Comparison of ENCODE assay signal across 1 cellular context in genomic region chr2:25586726-25587144, GRCh38.
TF ChIP-seq lines count a peak whose summit lies in the region.

No MANE protein-coding gene starts in this region.

TF ChIP-seq in GM12878, 131 proteins besides CTCF, POLR2A, EP300 and RAD21 (continued from another document):
- TF ChIP-seq, protein P1, sequence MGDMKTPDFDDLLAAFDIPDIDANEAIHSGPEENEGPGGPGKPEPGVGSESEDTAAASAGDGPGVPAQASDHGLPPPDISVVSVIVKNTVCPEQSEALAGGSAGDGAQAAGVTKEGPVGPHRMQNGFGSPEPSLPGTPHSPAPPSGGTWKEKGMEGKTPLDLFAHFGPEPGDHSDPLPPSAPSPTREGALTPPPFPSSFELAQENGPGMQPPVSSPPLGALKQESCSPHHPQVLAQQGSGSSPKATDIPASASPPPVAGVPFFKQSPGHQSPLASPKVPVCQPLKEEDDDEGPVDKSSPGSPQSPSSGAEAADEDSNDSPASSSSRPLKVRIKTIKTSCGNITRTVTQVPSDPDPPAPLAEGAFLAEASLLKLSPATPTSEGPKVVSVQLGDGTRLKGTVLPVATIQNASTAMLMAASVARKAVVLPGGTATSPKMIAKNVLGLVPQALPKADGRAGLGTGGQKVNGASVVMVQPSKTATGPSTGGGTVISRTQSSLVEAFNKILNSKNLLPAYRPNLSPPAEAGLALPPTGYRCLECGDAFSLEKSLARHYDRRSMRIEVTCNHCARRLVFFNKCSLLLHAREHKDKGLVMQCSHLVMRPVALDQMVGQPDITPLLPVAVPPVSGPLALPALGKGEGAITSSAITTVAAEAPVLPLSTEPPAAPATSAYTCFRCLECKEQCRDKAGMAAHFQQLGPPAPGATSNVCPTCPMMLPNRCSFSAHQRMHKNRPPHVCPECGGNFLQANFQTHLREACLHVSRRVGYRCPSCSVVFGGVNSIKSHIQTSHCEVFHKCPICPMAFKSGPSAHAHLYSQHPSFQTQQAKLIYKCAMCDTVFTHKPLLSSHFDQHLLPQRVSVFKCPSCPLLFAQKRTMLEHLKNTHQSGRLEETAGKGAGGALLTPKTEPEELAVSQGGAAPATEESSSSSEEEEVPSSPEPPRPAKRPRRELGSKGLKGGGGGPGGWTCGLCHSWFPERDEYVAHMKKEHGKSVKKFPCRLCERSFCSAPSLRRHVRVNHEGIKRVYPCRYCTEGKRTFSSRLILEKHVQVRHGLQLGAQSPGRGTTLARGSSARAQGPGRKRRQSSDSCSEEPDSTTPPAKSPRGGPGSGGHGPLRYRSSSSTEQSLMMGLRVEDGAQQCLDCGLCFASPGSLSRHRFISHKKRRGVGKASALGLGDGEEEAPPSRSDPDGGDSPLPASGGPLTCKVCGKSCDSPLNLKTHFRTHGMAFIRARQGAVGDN (IDR thresholded peaks at IDR 0.05) = peak; percentile 66
- TF ChIP-seq SP1 (IDR thresholded peaks at IDR 0.05; ENCODE audit: low read depth, low read length) (peak; percentile 61), SUZ12 (IDR thresholded peaks at IDR 0.05; ENCODE audit: unreplicated experiment) (no peak), CHD2 (IDR thresholded peaks at IDR 0.05; ENCODE audit: borderline replicate concordance, low read depth, low read length) (0 out of 2 replicates have a peak, but pooled peaks have one; percentile 30), ETV6 (conservative IDR thresholded peaks at IDR 0.05 in 1 of 2, IDR thresholded peaks at IDR 0.05 in 1 of 2; ENCODE audit: borderline replicate concordance in 1 of 2, low read depth in 1 of 2) (peak in 1 of 2 experiments; percentile 75; a peak in 1 of 4 replicates), HDGF (IDR thresholded peaks at IDR 0.05) (no peak), MEF2B (IDR thresholded peaks at IDR 0.05; ENCODE audit: partially characterized antibody, poor library complexity, severe bottlenecking) (peak; percentile 79), E4F1 (IDR thresholded peaks at IDR 0.05; ENCODE audit: borderline replicate concordance, partially characterized antibody) (no peak), E2F8 (IDR thresholded peaks at IDR 0.05; ENCODE audit: low read depth, partially characterized antibody) (no peak), MTA3 (IDR thresholded peaks at IDR 0.05; ENCODE audit: borderline replicate concordance, low read length) (peak; percentile 97; the same call in 1 of the 2 replicates), SMAD1 (IDR thresholded peaks at IDR 0.05; ENCODE audit: low read depth, partially characterized antibody) (peak; percentile 22), KLF5 (IDR thresholded peaks at IDR 0.05; ENCODE audit: partially characterized antibody) (no peak), CBX3 (IDR thresholded peaks at IDR 0.05; ENCODE audit: borderline replicate concordance, low read depth) (no peak), IRF4 (IDR thresholded peaks at IDR 0.05; ENCODE audit: low read depth, low read length) (peak; percentile 100), JUND (IDR thresholded peaks at IDR 0.05; ENCODE audit: low read depth, low read length) (peak; percentile 93), BMI1 (IDR thresholded peaks at IDR 0.05; ENCODE audit: borderline replicate concordance) (no peak; the same call in 1 of the 2 replicates), RELA (IDR thresholded peaks at IDR 0.05; ENCODE audit: borderline replicate concordance, partially characterized antibody) (no peak), ZNF24 (IDR thresholded peaks at IDR 0.05) (peak; percentile 64; the same call in 1 of the 2 replicates), MLLT1 (IDR thresholded peaks at IDR 0.05) (0 out of 2 replicates have a peak, but pooled peaks have one; percentile 43), MYB (IDR thresholded peaks at IDR 0.05; ENCODE audit: borderline replicate concordance, low read depth, low read length) (no peak), HDAC2 (IDR thresholded peaks at IDR 0.05) (no peak), MXI1 (IDR thresholded peaks at IDR 0.05; ENCODE audit: low read depth, low read length) (peak; percentile 28; the same call in 1 of the 2 replicates), IRF3 (IDR thresholded peaks at IDR 0.05) (no peak), BHLHE40 (IDR thresholded peaks at IDR 0.05; ENCODE audit: borderline replicate concordance in 1 of 2, low read depth in 2 of 2, low read length in 1 of 2) (peak; percentile 81 to 88), FOS (IDR thresholded peaks at IDR 0.05; ENCODE audit: borderline replicate concordance, extremely low read depth, insufficient read length) (no peak), EGR1 (IDR thresholded peaks at IDR 0.05; ENCODE audit: borderline replicate concordance in 1 of 2, low read depth in 2 of 2, low read length in 2 of 2) (no peak), CBFB (IDR thresholded peaks at IDR 0.05; ENCODE audit: low read depth) (no peak), CBX5 (IDR thresholded peaks at IDR 0.05; ENCODE audit: low read depth) (peak; percentile 34; the same call in 1 of the 2 replicates), DPF2 (IDR thresholded peaks at IDR 0.05) (peak; percentile 94), PAX8 (IDR thresholded peaks at IDR 0.05) (no peak), RBBP5 (conservative IDR thresholded peaks at IDR 0.05) (no peak), IKZF2 (IDR thresholded peaks at IDR 0.05) (peak; percentile 84 to 89), IKZF1 (conservative IDR thresholded peaks at IDR 0.05) (peak; percentile 67), NFXL1 (IDR thresholded peaks at IDR 0.05; ENCODE audit: borderline replicate concordance) (no peak), SPI1 (IDR thresholded peaks at IDR 0.05; ENCODE audit: borderline replicate concordance, insufficient read depth, low read depth, low read length) (no peak), BACH1 (IDR thresholded peaks at IDR 0.05; ENCODE audit: borderline replicate concordance) (peak; percentile 82; the same call in 1 of the 2 replicates), STAT3 (IDR thresholded peaks at IDR 0.05; ENCODE audit: low read depth, low read length) (peak; percentile 77; the same call in 1 of the 2 replicates)
- TF ChIP-seq, protein P2, sequence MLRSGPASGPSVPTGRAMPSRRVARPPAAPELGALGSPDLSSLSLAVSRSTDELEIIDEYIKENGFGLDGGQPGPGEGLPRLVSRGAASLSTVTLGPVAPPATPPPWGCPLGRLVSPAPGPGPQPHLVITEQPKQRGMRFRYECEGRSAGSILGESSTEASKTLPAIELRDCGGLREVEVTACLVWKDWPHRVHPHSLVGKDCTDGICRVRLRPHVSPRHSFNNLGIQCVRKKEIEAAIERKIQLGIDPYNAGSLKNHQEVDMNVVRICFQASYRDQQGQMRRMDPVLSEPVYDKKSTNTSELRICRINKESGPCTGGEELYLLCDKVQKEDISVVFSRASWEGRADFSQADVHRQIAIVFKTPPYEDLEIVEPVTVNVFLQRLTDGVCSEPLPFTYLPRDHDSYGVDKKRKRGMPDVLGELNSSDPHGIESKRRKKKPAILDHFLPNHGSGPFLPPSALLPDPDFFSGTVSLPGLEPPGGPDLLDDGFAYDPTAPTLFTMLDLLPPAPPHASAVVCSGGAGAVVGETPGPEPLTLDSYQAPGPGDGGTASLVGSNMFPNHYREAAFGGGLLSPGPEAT (IDR thresholded peaks at IDR 0.05; ENCODE audit: low read depth) = peak; percentile 53; the same call in 1 of the 2 replicates
- TF ChIP-seq, protein P3, sequence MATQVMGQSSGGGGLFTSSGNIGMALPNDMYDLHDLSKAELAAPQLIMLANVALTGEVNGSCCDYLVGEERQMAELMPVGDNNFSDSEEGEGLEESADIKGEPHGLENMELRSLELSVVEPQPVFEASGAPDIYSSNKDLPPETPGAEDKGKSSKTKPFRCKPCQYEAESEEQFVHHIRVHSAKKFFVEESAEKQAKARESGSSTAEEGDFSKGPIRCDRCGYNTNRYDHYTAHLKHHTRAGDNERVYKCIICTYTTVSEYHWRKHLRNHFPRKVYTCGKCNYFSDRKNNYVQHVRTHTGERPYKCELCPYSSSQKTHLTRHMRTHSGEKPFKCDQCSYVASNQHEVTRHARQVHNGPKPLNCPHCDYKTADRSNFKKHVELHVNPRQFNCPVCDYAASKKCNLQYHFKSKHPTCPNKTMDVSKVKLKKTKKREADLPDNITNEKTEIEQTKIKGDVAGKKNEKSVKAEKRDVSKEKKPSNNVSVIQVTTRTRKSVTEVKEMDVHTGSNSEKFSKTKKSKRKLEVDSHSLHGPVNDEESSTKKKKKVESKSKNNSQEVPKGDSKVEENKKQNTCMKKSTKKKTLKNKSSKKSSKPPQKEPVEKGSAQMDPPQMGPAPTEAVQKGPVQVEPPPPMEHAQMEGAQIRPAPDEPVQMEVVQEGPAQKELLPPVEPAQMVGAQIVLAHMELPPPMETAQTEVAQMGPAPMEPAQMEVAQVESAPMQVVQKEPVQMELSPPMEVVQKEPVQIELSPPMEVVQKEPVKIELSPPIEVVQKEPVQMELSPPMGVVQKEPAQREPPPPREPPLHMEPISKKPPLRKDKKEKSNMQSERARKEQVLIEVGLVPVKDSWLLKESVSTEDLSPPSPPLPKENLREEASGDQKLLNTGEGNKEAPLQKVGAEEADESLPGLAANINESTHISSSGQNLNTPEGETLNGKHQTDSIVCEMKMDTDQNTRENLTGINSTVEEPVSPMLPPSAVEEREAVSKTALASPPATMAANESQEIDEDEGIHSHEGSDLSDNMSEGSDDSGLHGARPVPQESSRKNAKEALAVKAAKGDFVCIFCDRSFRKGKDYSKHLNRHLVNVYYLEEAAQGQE (IDR thresholded peaks at IDR 0.05; ENCODE audit: low read depth, low read length) = no peak
- TF ChIP-seq, protein P4, sequence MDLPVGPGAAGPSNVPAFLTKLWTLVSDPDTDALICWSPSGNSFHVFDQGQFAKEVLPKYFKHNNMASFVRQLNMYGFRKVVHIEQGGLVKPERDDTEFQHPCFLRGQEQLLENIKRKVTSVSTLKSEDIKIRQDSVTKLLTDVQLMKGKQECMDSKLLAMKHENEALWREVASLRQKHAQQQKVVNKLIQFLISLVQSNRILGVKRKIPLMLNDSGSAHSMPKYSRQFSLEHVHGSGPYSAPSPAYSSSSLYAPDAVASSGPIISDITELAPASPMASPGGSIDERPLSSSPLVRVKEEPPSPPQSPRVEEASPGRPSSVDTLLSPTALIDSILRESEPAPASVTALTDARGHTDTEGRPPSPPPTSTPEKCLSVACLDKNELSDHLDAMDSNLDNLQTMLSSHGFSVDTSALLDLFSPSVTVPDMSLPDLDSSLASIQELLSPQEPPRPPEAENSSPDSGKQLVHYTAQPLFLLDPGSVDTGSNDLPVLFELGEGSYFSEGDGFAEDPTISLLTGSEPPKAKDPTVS (IDR thresholded peaks at IDR 0.05; ENCODE audit: low read depth, low read length) = no peak
